ENCODE assay signal across 14 cellular contexts in genomic region chr18:76963951-76964350, GRCh38.
DNase-seq lines count a peak whose midpoint lies in the region; ATAC-seq lines count a peak whose summit lies in the region.
"Had no signal": no experiment of that assay in that cellular context is flagged by ENCODE, and none has a peak within 500 bp of the region (broad histone marks: within the 10 kb centered on the region; RNA-seq: fewer than 3 reads in every experiment).

No MANE protein-coding gene starts in this region.

- peaks cover 42% of the 10 kb centered on the region for H3K36me3 Mint-ChIP-seq in activated CD4-positive, alpha-beta T cell treated with anti-CD3 and anti-CD28 coated beads, Interleukin-2, amount 10 ng/mL, durations not matched to agents 24 days and 14 days (ENCODE audit: low read depth)
- H3K36me3 Mint-ChIP-seq in naive thymus-derived CD4-positive, alpha-beta T cell: peaks cover 16 to 65% (median 56%) of the 10 kb centered on the region in 5 donors

- CTCF ChIA-PET in naive thymus-derived CD4-positive, alpha-beta T cell (lab: Charles Lee): no interaction called here

- H3K27me3 ChIP-seq in naive thymus-derived CD4-positive, alpha-beta T cell (ENCODE audit: control insufficient read depth in 2 of 2, insufficient read depth in 2 of 2, low read length in 2 of 2): no peaks in the 10 kb centered on the region

- peaks cover 30% of the 10 kb centered on the region for H3K4me1 Mint-ChIP-seq in activated CD4-positive, alpha-beta T cell treated with anti-CD3 and anti-CD28 coated beads, Interleukin-2, amount 10 ng/mL, durations not matched to agents 24 days and 14 days
- peaks cover 18 to 35% (median 29%) of the 10 kb centered on the region in 7 donors for H3K4me1 Mint-ChIP-seq in naive thymus-derived CD4-positive, alpha-beta T cell

- H3K4me3 ChIP-seq in naive thymus-derived CD4-positive, alpha-beta T cell (ENCODE audit: low read length): no peak overlapping the region

- peaks cover 0 to 29% (median 13%) of the 10 kb centered on the region in 3 experiments for H3K36me3 ChIP-seq in naive thymus-derived CD4-positive, alpha-beta T cell (ENCODE audit: control insufficient read depth in 2 of 3, insufficient read depth in 3 of 3, low read length in 3 of 3)

- intact Hi-C loops in activated CD4-positive, alpha-beta T cell treated with anti-CD3 and anti-CD28 coated beads, Interleukin-2, amount 10 ng/mL, durations not matched to agents 24 days and 14 days (cut with micrococcal nuclease): no loop called here
- intact Hi-C loops in naive thymus-derived CD4-positive, alpha-beta T cell (cut with micrococcal nuclease): loop anchor here in 1 of 2 donors (2.0 kb wide), 1 partner anchor 19 kb away; no protein-coding TSS in a partner anchor

- no peaks in the 10 kb centered on the region for H3K9me3 ChIP-seq in naive thymus-derived CD4-positive, alpha-beta T cell (ENCODE audit: control insufficient read depth in 2 of 3, low read length in 3 of 3)

- H3K27me3 Mint-ChIP-seq in activated CD4-positive, alpha-beta T cell treated with anti-CD3 and anti-CD28 coated beads, Interleukin-2, amount 10 ng/mL, durations not matched to agents 24 days and 14 days: no peaks in the 10 kb centered on the region
- H3K27me3 Mint-ChIP-seq in naive thymus-derived CD4-positive, alpha-beta T cell: no peaks in the 10 kb centered on the region
- H3K27me3 Mint-ChIP-seq: activated naive CD4-positive, alpha-beta T cell treated with anti-CD3 and anti-CD28 coated beads, Interleukin-2, amount 50 U/mL, for 24 hours had no signal

- H3K4me3 Mint-ChIP-seq in activated CD4-positive, alpha-beta T cell treated with anti-CD3 and anti-CD28 coated beads, Interleukin-2, amount 10 ng/mL, durations not matched to agents 24 days and 14 days: peak overlapping the region; percentile 27
- peak overlapping the region in 1 of 10 donors; percentile 44 for H3K4me3 Mint-ChIP-seq in naive thymus-derived CD4-positive, alpha-beta T cell
- H3K4me3 Mint-ChIP-seq: activated naive CD4-positive, alpha-beta T cell treated with anti-CD3 and anti-CD28 coated beads, Interleukin-2, amount 50 U/mL, for 24 hours had no signal

- no peaks in the 10 kb centered on the region for H3K9me3 Mint-ChIP-seq in activated CD4-positive, alpha-beta T cell treated with anti-CD3 and anti-CD28 coated beads, Interleukin-2, amount 10 ng/mL, durations not matched to agents 24 days and 14 days
- H3K9me3 Mint-ChIP-seq in naive thymus-derived CD4-positive, alpha-beta T cell: peaks cover 0 to 2% (median 0%) of the 10 kb centered on the region in 11 donors

- H3K27ac Mint-ChIP-seq in activated CD4-positive, alpha-beta T cell treated with anti-CD3 and anti-CD28 coated beads, Interleukin-2, amount 10 ng/mL, durations not matched to agents 24 days and 14 days: peak overlapping the region; percentile 56
- peak overlapping the region in 5 of 9 donors; percentile 1 to 43 (median 11) for H3K27ac Mint-ChIP-seq in naive thymus-derived CD4-positive, alpha-beta T cell
- H3K27ac Mint-ChIP-seq: activated naive CD4-positive, alpha-beta T cell treated with anti-CD3 and anti-CD28 coated beads, Interleukin-2, amount 50 U/mL, for 24 hours had no signal

- no peaks in the 10 kb centered on the region for H3K4me1 ChIP-seq in naive thymus-derived CD4-positive, alpha-beta T cell (ENCODE audit: control insufficient read depth in 2 of 2, insufficient read depth in 2 of 2, low read length in 2 of 2)

- POLR2A ChIA-PET in naive thymus-derived CD4-positive, alpha-beta T cell (lab: Charles Lee): no interaction called here

- no peak for DNase-seq in activated CD4-positive, alpha-beta T cell treated with anti-CD3 and anti-CD28 coated beads, Interleukin-2, amount 10 ng/mL, durations not matched to agents 24 days and 14 days
- DNase-seq in activated CD4-positive, alpha-beta T cell treated with anti-CD3 and anti-CD28 coated beads, Interleukin-2, amount 50 U/mL, for 48 hours: no peak
- no peak for DNase-seq in naive thymus-derived CD4-positive, alpha-beta T cell
- DNase-seq in NCI-H2227 treated with DMSO at 0.1 percent for 48 hours (lab: John Stamatoyannopoulos, UW) (no peak), NCI-H146 treated with DMSO at 0.1 percent for 48 hours (lab: John Stamatoyannopoulos, UW; ENCODE audit: unreplicated experiment) (no peak), UCSD-AML1 (lab: John Stamatoyannopoulos, UW; ENCODE audit: unreplicated experiment) (no peak)
- DNase-seq: DMS79, NCI-H1092, NCI-H69, substantia nigra had no signal

- H3K27ac ChIP-seq in naive thymus-derived CD4-positive, alpha-beta T cell (ENCODE audit: low read depth, low read length): no peak overlapping the region

- ATAC-seq in GM21447 (IDR thresholded peaks at IDR 0.05; ENCODE audit: unreplicated experiment): peak; percentile 50
- peak; percentile 48 for ATAC-seq in HG03432 (IDR thresholded peaks at IDR 0.05; ENCODE audit: unreplicated experiment)
- ATAC-seq in naive thymus-derived CD4-positive, alpha-beta T cell: no peak
- ATAC-seq: HCT116 had no signal
